8 cellular contexts compared by ENCODE assay signal in the genomic region with DNA sequence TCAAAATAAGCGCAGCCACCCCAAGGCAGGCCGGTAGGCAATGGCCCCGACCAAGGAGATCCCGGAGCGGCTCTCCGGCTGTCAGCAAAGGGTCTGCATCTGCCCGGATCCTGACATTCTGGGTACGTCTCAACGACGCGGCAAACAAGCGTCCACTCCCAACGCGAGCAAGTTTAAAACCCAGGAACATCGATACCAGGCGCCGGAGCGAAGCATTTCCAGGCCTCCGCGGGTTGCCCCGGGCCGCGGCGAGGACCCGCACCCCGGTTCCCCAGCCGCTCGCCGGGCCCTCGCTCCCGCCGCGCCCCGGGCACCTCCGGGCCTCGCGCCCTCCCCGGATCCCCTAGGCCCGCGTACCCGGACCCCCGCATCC. TPM values are rescaled to one million over a fixed set of nuclear protein-coding genes. Genes with fewer than 3 reads are reported as not detected.
A peak's percentile ranks its signal among the peaks of the same experiment; 100 is the strongest.
DNase-seq lines count a peak whose midpoint lies in the region; ATAC-seq and TF ChIP-seq lines count a peak whose summit lies in the region.

No MANE protein-coding gene starts in this region.

- under 1% methylated on average over 42 of the region's 42 CpGs for WGBS in right cardiac atrium

- H3K9me3 ChIP-seq in BLaER1 treated with 17β-estradiol and CSF1 and Interleukin-3, amounts not matched to agents 10 nM and 100 nM (replicated peaks in 1 of 11) = no peaks in the 10 kb centered on the region
- H3K9me3 ChIP-seq in SJCRH30 (replicated peaks) (no peaks in the 10 kb centered on the region), right cardiac atrium (ENCODE audit: control insufficient read depth, low read length) (no peaks in the 10 kb centered on the region)

- peak overlapping the region; percentile 63 to 83 (median 76) for H3K4me3 ChIP-seq in BLaER1 treated with 17β-estradiol and CSF1 and Interleukin-3, amounts not matched to agents 10 nM and 100 nM
- H3K4me3 ChIP-seq in SJCRH30 (peak overlapping the region; percentile 77), right cardiac atrium (ENCODE audit: low read length) (peak overlapping the region; percentile 98)

- H3K9ac ChIP-seq in BLaER1 treated with 17β-estradiol and CSF1 and Interleukin-3, amounts not matched to agents 10 nM and 100 nM = peak overlapping the region; percentile 84 to 97 (median 93)

- H3K4me2 ChIP-seq in BLaER1 treated with 17β-estradiol and CSF1 and Interleukin-3, amounts not matched to agents 10 nM and 100 nM = peak overlapping the region; percentile 73 to 96 (median 92)

- H3K27ac Mint-ChIP-seq in progenitor cell of endocrine pancreas = peak overlapping the region; percentile 98

- peaks cover 2% of the 10 kb centered on the region for H3K36me3 Mint-ChIP-seq in progenitor cell of endocrine pancreas (ENCODE audit: insufficient read depth)

- H3K4me1 Mint-ChIP-seq in progenitor cell of endocrine pancreas (ENCODE audit: low read depth) = peaks cover 21% of the 10 kb centered on the region

- DNase-seq in SJCRH30 (peak; percentile 69 to 74), right cardiac atrium (peak; percentile 29 to 70 (median 56)), progenitor cell of endocrine pancreas (ENCODE audit: low spot score, unreplicated experiment) (peak; percentile 19)

- H3K27ac ChIP-seq in BLaER1 treated with 17β-estradiol and CSF1 and Interleukin-3, amounts not matched to agents 10 nM and 100 nM = peak overlapping the region; percentile 81 to 91 (median 89)
- H3K27ac ChIP-seq in SJCRH30 (peak overlapping the region; percentile 31; the same call in 1 of the 2 replicates), angular gyrus (ENCODE audit: low read depth, low read length) (peak overlapping the region; percentile 59), right cardiac atrium (ENCODE audit: low read length) (peak overlapping the region; percentile 90)

- peak; percentile 35 for ATAC-seq in GM19043 (IDR thresholded peaks at IDR 0.05; ENCODE audit: low read depth, unreplicated experiment)
- peak; percentile 31 for ATAC-seq in HG03342 (IDR thresholded peaks at IDR 0.05; ENCODE audit: unreplicated experiment)
- ATAC-seq in right cardiac atrium = peak; percentile 20 to 27
- ATAC-seq in GM19397 (IDR thresholded peaks at IDR 0.05; ENCODE audit: unreplicated experiment) = no peak

- peaks cover 32 to 49% (median 43%) of the 10 kb centered on the region in 11 experiments; a peak in 21 of 22 replicates for H4K20me1 ChIP-seq in BLaER1 treated with 17β-estradiol and CSF1 and Interleukin-3, amounts not matched to agents 10 nM and 100 nM

- H3K27me3 Mint-ChIP-seq in progenitor cell of endocrine pancreas = no peaks in the 10 kb centered on the region

- TF ChIP-seq CTCF in progenitor cell of endocrine pancreas (IDR thresholded peaks at IDR 0.05; ENCODE audit: unreplicated experiment) = no peak

- H3K4me1 ChIP-seq in BLaER1 treated with 17β-estradiol and CSF1 and Interleukin-3, amounts not matched to agents 10 nM and 100 nM = peaks cover 15 to 30% (median 22%) of the 10 kb centered on the region in 10 experiments
- H3K4me1 ChIP-seq in SJCRH30 (peaks cover 5% of the 10 kb centered on the region; the same call in 1 of the 2 replicates), right cardiac atrium (ENCODE audit: control insufficient read depth, insufficient read depth, low read length) (peaks cover 17% of the 10 kb centered on the region)

- no peaks in the 10 kb centered on the region for H3K27me3 ChIP-seq in BLaER1 treated with 17β-estradiol and CSF1 and Interleukin-3, amounts not matched to agents 10 nM and 100 nM
- H3K27me3 ChIP-seq in SJCRH30 = 0 out of 2 replicates have a peak, but pooled peaks cover 3% of the 10 kb centered on the region
- H3K27me3 ChIP-seq in right cardiac atrium (ENCODE audit: control insufficient read depth, insufficient read depth) = no peaks in the 10 kb centered on the region

- peak overlapping the region; percentile 92 for H3K4me3 Mint-ChIP-seq in progenitor cell of endocrine pancreas (ENCODE audit: low read depth)

- intact Hi-C loops in right cardiac atrium (cut with DNase I) = no loop called here

- no peaks in the 10 kb centered on the region for H3K9me3 Mint-ChIP-seq in progenitor cell of endocrine pancreas (ENCODE audit: low read depth)

- H3K36me3 ChIP-seq in BLaER1 treated with 17β-estradiol and CSF1 and Interleukin-3, amounts not matched to agents 10 nM and 100 nM = peaks cover 0 to 9% (median 0%) of the 10 kb centered on the region in 11 experiments; a peak in 4 of 22 replicates
- H3K36me3 ChIP-seq in SJCRH30 = no peaks in the 10 kb centered on the region; the same call in none of the 2 replicates

RNA-seq across cellular contexts. Expression of gene URGCP, which starts 0.5 kb away (rescaled TPM):
- total RNA-seq in SJCRH30 (2014; rRNA removed; shearing (Covaris generic)) = 17.4 and 19.6 TPM in 2 replicates
- total RNA-seq in right cardiac atrium (10 to 100 TPM; 37.7 to 43.6 (median 38.5) TPM), progenitor cell of endocrine pancreas (40.0 and 40.8 TPM in 2 replicates)
- 26.5 TPM for polyA plus RNA-seq in right cardiac atrium

RNA-seq across cellular contexts. Expression of gene UBE2D4, which starts 20.3 kb away (rescaled TPM):
- total RNA-seq in SJCRH30 (2014; rRNA removed; shearing (Covaris generic)) = 15.3 and 15.6 TPM in 2 replicates
- total RNA-seq in right cardiac atrium = 10 to 100 TPM; 40.6 to 53.4 (median 44.4) TPM
- 48.7 TPM for polyA plus RNA-seq in right cardiac atrium
- 17.1 and 17.3 TPM in 2 replicates for total RNA-seq in progenitor cell of endocrine pancreas

RNA-seq across cellular contexts. Expression of gene MRPS24, which starts 36.6 kb away (rescaled TPM):
- 88.7 and 105 TPM in 2 replicates for total RNA-seq in SJCRH30 (2014; rRNA removed; shearing (Covaris generic))
- total RNA-seq in right cardiac atrium (100 to 1,000 TPM; 120 to 174 (median 160) TPM), progenitor cell of endocrine pancreas (62.7 and 72.8 TPM in 2 replicates)
- 272 TPM for polyA plus RNA-seq in right cardiac atrium

Comparison
In these comparisons a context has a peak if more than half of its experiments do, and no peak if none do; other contexts are left out.
1. H3K27ac ChIP-seq: peak in every context shown above with its lines; median percentile 90 in right cardiac atrium; 89 in BLaER1 treated with 17β-estradiol and CSF1 and Interleukin-3, amounts not matched to agents 10 nM and 100 nM; 59 in angular gyrus; 31 in SJCRH30.
2. DNase-seq: peak in every context shown above with its lines; median percentile 72 in SJCRH30; 56 in right cardiac atrium; 19 in progenitor cell of endocrine pancreas.